7 cellular contexts compared by ENCODE assay signal in the genomic region with DNA sequence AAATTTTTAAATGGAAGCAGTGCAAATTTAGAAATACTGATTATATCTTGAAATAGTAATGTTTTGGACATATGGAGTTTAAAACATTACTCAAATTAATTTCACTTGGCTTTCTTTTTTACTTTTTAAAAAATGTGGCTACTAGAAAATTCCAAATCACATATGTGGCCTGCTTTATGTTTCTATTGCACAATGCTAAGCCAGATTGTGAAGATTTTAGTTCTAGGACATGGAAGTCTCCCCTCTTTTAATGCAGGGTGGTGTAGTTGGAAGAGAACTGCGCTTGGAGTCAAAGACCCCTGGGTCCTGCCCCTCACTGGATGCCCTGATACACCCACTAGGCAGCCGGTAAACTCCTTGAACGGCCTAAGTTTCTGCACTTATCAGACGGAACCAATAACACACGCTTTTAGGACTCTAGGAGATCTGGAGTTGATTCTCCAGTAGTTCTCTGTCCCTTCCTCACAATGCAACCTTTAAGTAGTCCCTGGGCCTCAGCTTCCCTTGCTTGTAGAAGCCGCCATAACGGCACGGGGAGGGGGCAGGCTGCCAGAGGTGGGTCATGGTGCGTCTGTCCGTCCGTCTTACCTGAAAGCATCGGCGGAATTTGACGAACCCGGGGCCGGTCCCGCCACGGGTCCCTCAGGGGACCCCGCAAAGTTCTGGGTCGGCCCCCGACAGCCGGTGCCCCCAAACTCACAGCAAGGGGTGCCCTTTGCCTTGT. TPM values are rescaled to one million over a fixed set of nuclear protein-coding genes. Genes with fewer than 3 reads are reported as not detected.
DNase-seq lines count a peak whose midpoint lies in the region; ATAC-seq, FAIRE-seq and TF ChIP-seq lines count a peak whose summit lies in the region.

No MANE protein-coding gene starts in this region.

- CTCF ChIA-PET in K562 (lab: Yijun Ruan, JAX; ENCODE audit: low intra/inter-chr PET ratio): no interaction called here

- no peaks in the 10 kb centered on the region for H3K9me1 ChIP-seq in K562 (ENCODE audit: control insufficient read depth, insufficient read depth, low read length)
- no peaks in the 10 kb centered on the region for H3K9me1 ChIP-seq in keratinocyte (ENCODE audit: control insufficient read depth, extremely low read depth, insufficient read depth, low read length)

- TF ChIP-seq RAD21 in K562 (CRISPR knock-in tag; conservative IDR thresholded peaks at IDR 0.05 in 1 of 2, IDR thresholded peaks at IDR 0.05 in 1 of 2): no peak

- peak overlapping the region; percentile 96 to 98 for H3K9ac ChIP-seq in K562 (ENCODE audit: insufficient read depth in 1 of 2, low read depth in 2 of 2, low read length in 2 of 2)
- H3K9ac ChIP-seq in keratinocyte (ENCODE audit: control insufficient read depth, extremely low read depth, insufficient read depth, low read length): peak overlapping the region; percentile 98

- peak; percentile 44 for DNase-seq in NAMALWA (ENCODE audit: low spot score)
- DNase-seq in K562 (ENCODE audit: extremely low read depth in 1 of 4, low spot score in 3 of 4): peak in 2 of 4 experiments; percentile 11 to 22
- DNase-seq in keratinocyte (ENCODE audit: low read depth, low spot score): no peak
- no peak for DNase-seq in stomach
- no peak for DNase-seq in NCI-H128 (lab: John Stamatoyannopoulos, UW; ENCODE audit: unreplicated experiment)
- DNase-seq in NCI-H2107 (lab: John Stamatoyannopoulos, UW): no peak

- no peaks in the 10 kb centered on the region for H4K20me1 ChIP-seq in K562 (replicated peaks; ENCODE audit: control insufficient read depth, insufficient read depth, low read length)
- no peaks in the 10 kb centered on the region for H4K20me1 ChIP-seq in keratinocyte (ENCODE audit: control insufficient read depth, extremely low read depth, insufficient read depth, low read length)

- H3K27me3 ChIP-seq in K562 (ENCODE audit: control insufficient read depth in 2 of 2, insufficient read depth in 2 of 2, low read length in 2 of 2): no peaks in the 10 kb centered on the region
- H3K27me3 ChIP-seq in keratinocyte (ENCODE audit: control insufficient read depth, extremely low read depth, insufficient read depth, low read length): no peaks in the 10 kb centered on the region
- no peaks in the 10 kb centered on the region for H3K27me3 ChIP-seq in stomach

- TF ChIP-seq CTCF in K562 (IDR thresholded peaks at IDR 0.05 in 2 of 3, conservative IDR thresholded peaks at IDR 0.05 in 1 of 3; ENCODE audit: insufficient read depth in 2 of 3, low read depth in 1 of 3, low read length in 3 of 3) (no peak), keratinocyte (optimal IDR thresholded peaks at IDR 0.05 in 1 of 3, IDR thresholded peaks at IDR 0.05 in 1 of 3, conservative IDR thresholded peaks at IDR 0.05 in 1 of 3; ENCODE audit: extremely low read depth in 1 of 3, insufficient read depth in 2 of 3, low read length in 3 of 3) (no peak), stomach (IDR thresholded peaks at IDR 0.05) (no peak)

- in situ Hi-C loops in K562 (cut with MboI): no loop called here

- ATAC-seq in GM21619 (IDR thresholded peaks at IDR 0.05; ENCODE audit: unreplicated experiment) (peak; percentile 27), K562 (peak; percentile 11; the same call in 2 of the 3 replicates)

- H2AFZ ChIP-seq in K562 (ENCODE audit: low read depth, low read length) (peak overlapping the region; percentile 96), keratinocyte (ENCODE audit: control insufficient read depth, low read length) (peak overlapping the region; percentile 99)

- peak overlapping the region; percentile 77 for H3K4me3 ChIP-seq in K562
- peak overlapping the region; percentile 63 to 79 (median 73) for H3K4me3 ChIP-seq in keratinocyte (ENCODE audit: control insufficient read depth in 2 of 3, extremely low read depth in 1 of 3, insufficient read depth in 2 of 3, low read depth in 1 of 3, low read length in 3 of 3)
- H3K4me3 ChIP-seq in stomach: peak overlapping the region; percentile 82 to 97 (median 92)

- TF ChIP-seq EP300 in K562 (IDR thresholded peaks at IDR 0.05; ENCODE audit: low read length) (no peak), stomach (IDR thresholded peaks at IDR 0.05) (no peak)

- POLR2A ChIA-PET in K562 (lab: Yijun Ruan, JAX): no interaction called here

- TF ChIP-seq POLR2A in K562 (conservative IDR thresholded peaks at IDR 0.05): no peak
- TF ChIP-seq POLR2A in stomach (IDR thresholded peaks at IDR 0.05): no peak

- dilution Hi-C loops in keratinocyte (cut with MboI; ENCODE audit: extremely low pct_ligation_motif_present, low sequenced_read_pairs): no loop called here

- H3K27ac ChIP-seq in K562 (ENCODE audit: extremely low read depth, low read depth, low read length) (peak overlapping the region; percentile 98), keratinocyte (ENCODE audit: control insufficient read depth, insufficient read depth, low read length) (peak overlapping the region; percentile 100), stomach (peak overlapping the region; percentile 76 to 95 (median 89))

- peaks cover 9 to 10% of the 10 kb centered on the region in 2 experiments; a peak in 4 of 5 replicates for H3K4me1 ChIP-seq in K562 (replicated peaks in 1 of 2; ENCODE audit: control insufficient read depth in 2 of 2, insufficient read depth in 2 of 2, low read length in 2 of 2)
- H3K4me1 ChIP-seq in keratinocyte (ENCODE audit: control insufficient read depth, extremely low read depth, insufficient read depth, low read length): peaks cover 12% of the 10 kb centered on the region
- peaks cover 12 to 29% (median 27%) of the 10 kb centered on the region in 4 donors for H3K4me1 ChIP-seq in stomach

- peak; percentile 80 for FAIRE-seq in K562 (lab: Jason Lieb, UNC)
- FAIRE-seq in keratinocyte (lab: Jason Lieb, UNC): no peak

- peaks cover 15% of the 10 kb centered on the region; the same call in 2 of the 3 replicates for H3K79me2 ChIP-seq in K562 (ENCODE audit: control insufficient read depth, insufficient read depth, low read length)
- peaks cover 11% of the 10 kb centered on the region for H3K79me2 ChIP-seq in keratinocyte (ENCODE audit: control insufficient read depth, insufficient read depth, low read length)

- WGBS in K562 (ENCODE audit: insufficient coverage, low coverage, missing lambda C conversion rate): 3% methylated on average over 19 of the region's 22 CpGs
- 4 to 22% (median 5%) methylated on average over 5 to 22 of the region's 22 CpGs for WGBS in stomach, 5 donors

- H3K9me3 ChIP-seq in K562 (replicated peaks; ENCODE audit: control insufficient read depth, insufficient read depth, low read depth, low read length) (no peaks in the 10 kb centered on the region), keratinocyte (ENCODE audit: control insufficient read depth, low read depth, low read length) (no peaks in the 10 kb centered on the region), stomach (no peaks in the 10 kb centered on the region)

- TSS peak; percentile 81 for BruUV-seq in K562 (replicated peaks; lab: Mats Ljungman, UMichigan)

- intact Hi-C loops in K562 (cut with micrococcal nuclease) (no loop called here), stomach (cut with DNase I; ENCODE audit: low total_unique reads) (no loop called here)

- peak overlapping the region; percentile 86 for H3K4me2 ChIP-seq in K562 (ENCODE audit: insufficient read depth, low read length)
- H3K4me2 ChIP-seq in keratinocyte (ENCODE audit: control insufficient read depth, extremely low read depth, insufficient read depth, low read depth, low read length): peak overlapping the region; percentile 88

- H3K36me3 ChIP-seq in K562 (ENCODE audit: control insufficient read depth, insufficient read depth, low read length) (no peaks in the 10 kb centered on the region), keratinocyte (ENCODE audit: control insufficient read depth in 2 of 2, extremely low read depth in 1 of 2, insufficient read depth in 2 of 2, low read length in 2 of 2) (no peaks in the 10 kb centered on the region), stomach (peaks cover 0 to 5% (median under 1%) of the 10 kb centered on the region in 4 donors)

RNA-seq across cellular contexts. Expression of gene FAM227A, which starts 0.5 kb away (rescaled TPM):
- total RNA-seq in K562 (2011; cell fraction: chromatin; rRNA removed; ENCODE audit: low replicate concordance): 9.9 and 17.1 TPM in 2 replicates
- total RNA-seq in K562 (2011; cell fraction: nucleolus; rRNA removed): 4.3 and 6.5 TPM in 2 replicates
- total RNA-seq in K562 (2011; cell fraction: nucleoplasm; rRNA removed): 3.7 and 5.1 TPM in 2 replicates
- total RNA-seq in K562 (2014; rRNA removed) (0.54 and 0.73 TPM in 2 replicates), K562 (2014; rRNA removed; fragmentation: Illumina TruSeq; extraction: Trizol) (0.80 and 0.91 TPM in 2 replicates), K562 (2015; rRNA removed; fragmentation: Illumina TruSeq; extraction: Trizol) (0.57 and 0.83 TPM in 2 replicates), K562 (2021) (1.2 and 1.4 TPM in 2 replicates), stomach (10 to 100 TPM in 1 of 5 donors, 1 to 10 TPM in 2, under 1 TPM in 2; under 0.01 to 39.1 (median 1.2) TPM)
- polyA plus RNA-seq in K562 (2011; rRNA removed) (1.5 and 2.2 TPM in 2 replicates), K562 (2014; fragmentation: Illumina TruSeq; extraction: Trizol) (0.55 and 0.64 TPM in 2 replicates), K562 (2014; fragmentation: Nextera tagmentation; extraction: Ambion mirVana) (under 1 TPM; 0.10 to 0.31 TPM), K562 (2014; rRNA removed) (0.89 and 0.94 TPM in 2 replicates), keratinocyte (0.54 to 1.1 TPM (median 0.94 TPM) in 3 replicates), stomach (1 to 10 TPM in 1 of 3 donors, under 1 TPM in 2; 0.23 to 2.0 (median 0.44) TPM)
- 0.39 and 0.75 TPM in 2 replicates for polyA plus RNA-seq in K562 (2011; cell fraction: cytosol; rRNA removed)
- polyA plus RNA-seq in K562 (2011; cell fraction: nucleus; rRNA removed): 4.7 and 5.3 TPM in 2 replicates
- polyA plus RNA-seq in K562 (2012): 0.48 and 0.62 TPM in 2 replicates
- polyA minus RNA-seq in K562 (2011; rRNA and poly(A)+ RNA removed): 0.81 and 1.9 TPM in 2 replicates
- 0.67 and 0.82 TPM in 2 replicates for polyA minus RNA-seq in K562 (2011; cell fraction: cytosol; rRNA and poly(A)+ RNA removed)
- 3.9 and 6.9 TPM in 2 replicates for polyA minus RNA-seq in K562 (2011; cell fraction: nucleus; rRNA and poly(A)+ RNA removed)
- polyA plus RNA-seq in keratinocyte (2011; ENCODE audit: low read depth): 0.31 TPM
- 0.12 and 0.17 TPM in 2 replicates for polyA plus RNA-seq in keratinocyte (2011; cell fraction: cytosol; rRNA removed)
- polyA plus RNA-seq in keratinocyte (2011; cell fraction: nucleus; rRNA removed): 4.1 and 6.7 TPM in 2 replicates
- polyA plus RNA-seq in keratinocyte (2012; ENCODE audit: low replicate concordance): 0.18 and 0.42 TPM in 2 replicates
- 0.40 to 7.9 TPM in 2 of 3 replicates, not detected in the other for polyA minus RNA-seq in keratinocyte
- polyA minus RNA-seq in keratinocyte (2011; cell fraction: cytosol; rRNA and poly(A)+ RNA removed): not detected
- 1.5 and 3.5 TPM in 2 replicates for polyA minus RNA-seq in keratinocyte (2011; cell fraction: nucleus; rRNA and poly(A)+ RNA removed)

RNA-seq across cellular contexts. Expression of gene CBY1, which starts 0.7 kb away (rescaled TPM):
- 26.3 and 29.9 TPM in 2 replicates for total RNA-seq in K562 (2011; cell fraction: chromatin; rRNA removed; ENCODE audit: low replicate concordance)
- total RNA-seq in K562 (2011; cell fraction: nucleolus; rRNA removed): 16.3 and 20.8 TPM in 2 replicates
- 21.4 and 23.0 TPM in 2 replicates for total RNA-seq in K562 (2011; cell fraction: nucleoplasm; rRNA removed)
- 7.8 and 8.8 TPM in 2 replicates for total RNA-seq in K562 (2014; rRNA removed)
- total RNA-seq in K562 (2014; rRNA removed; fragmentation: Illumina TruSeq; extraction: Trizol): 8.2 and 8.9 TPM in 2 replicates
- total RNA-seq in K562 (2015; rRNA removed; fragmentation: Illumina TruSeq; extraction: Trizol): 5.4 and 5.7 TPM in 2 replicates
- total RNA-seq in K562 (2021): 7.8 and 8.6 TPM in 2 replicates
- polyA plus RNA-seq in K562 (2011; rRNA removed): 17.0 and 18.4 TPM in 2 replicates
- 12.4 and 16.3 TPM in 2 replicates for polyA plus RNA-seq in K562 (2011; cell fraction: cytosol; rRNA removed)
- polyA plus RNA-seq in K562 (2011; cell fraction: nucleus; rRNA removed): 15.0 and 16.4 TPM in 2 replicates
- polyA plus RNA-seq in K562 (2012): 11.5 and 16.0 TPM in 2 replicates
- 12.2 and 14.3 TPM in 2 replicates for polyA plus RNA-seq in K562 (2014; fragmentation: Illumina TruSeq; extraction: Trizol)
- polyA plus RNA-seq in K562 (2014; fragmentation: Nextera tagmentation; extraction: Ambion mirVana): 10 to 100 TPM; 15.4 to 19.7 TPM
- polyA plus RNA-seq in K562 (2014; rRNA removed): 10.8 and 15.5 TPM in 2 replicates
- polyA minus RNA-seq in K562 (2011; rRNA and poly(A)+ RNA removed): 9.4 and 11.2 TPM in 2 replicates
- polyA minus RNA-seq in K562 (2011; cell fraction: cytosol; rRNA and poly(A)+ RNA removed): 3.5 and 4.3 TPM in 2 replicates
- polyA minus RNA-seq in K562 (2011; cell fraction: nucleus; rRNA and poly(A)+ RNA removed): 4.2 and 9.3 TPM in 2 replicates
- polyA plus RNA-seq in keratinocyte: 39.5 to 45.0 TPM (median 40.3 TPM) in 3 replicates
- polyA plus RNA-seq in keratinocyte (2011; ENCODE audit: low read depth): 18.5 TPM
- polyA plus RNA-seq in keratinocyte (2011; cell fraction: cytosol; rRNA removed): 30.3 and 34.5 TPM in 2 replicates
- 24.3 and 24.5 TPM in 2 replicates for polyA plus RNA-seq in keratinocyte (2011; cell fraction: nucleus; rRNA removed)
- 21.4 and 36.6 TPM in 2 replicates for polyA plus RNA-seq in keratinocyte (2012; ENCODE audit: low replicate concordance)
- 11.8 to 24.6 TPM (median 16.6 TPM) in 3 replicates for polyA minus RNA-seq in keratinocyte
- 7.9 TPM for polyA minus RNA-seq in keratinocyte (2011; cell fraction: cytosol; rRNA and poly(A)+ RNA removed)
- polyA minus RNA-seq in keratinocyte (2011; cell fraction: nucleus; rRNA and poly(A)+ RNA removed): 5.1 and 12.6 TPM in 2 replicates
- total RNA-seq in stomach: 10 to 100 TPM in 2 of 5 donors, 1 to 10 TPM in 3; 1.8 to 38.4 (median 9.9) TPM
- polyA plus RNA-seq in stomach: 10 to 100 TPM; 40.9 to 43.6 (median 41.3) TPM

RNA-seq across cellular contexts. Expression of gene TOMM22, which starts 26.1 kb away (rescaled TPM):
- 7.9 and 9.6 TPM in 2 replicates for total RNA-seq in K562 (2011; cell fraction: chromatin; rRNA removed; ENCODE audit: low replicate concordance)
- total RNA-seq in K562 (2011; cell fraction: nucleolus; rRNA removed): 13.2 and 14.2 TPM in 2 replicates
- 17.9 and 24.1 TPM in 2 replicates for total RNA-seq in K562 (2011; cell fraction: nucleoplasm; rRNA removed)
- total RNA-seq in K562 (2014; rRNA removed): 73.8 and 92.1 TPM in 2 replicates
- 78.6 and 87.9 TPM in 2 replicates for total RNA-seq in K562 (2014; rRNA removed; fragmentation: Illumina TruSeq; extraction: Trizol)
- total RNA-seq in K562 (2015; rRNA removed; fragmentation: Illumina TruSeq; extraction: Trizol): 76.2 and 82.8 TPM in 2 replicates
- 101 and 108 TPM in 2 replicates for total RNA-seq in K562 (2021)
- polyA plus RNA-seq in K562 (2011; rRNA removed): 46.9 and 49.6 TPM in 2 replicates
- 26.6 and 63.0 TPM in 2 replicates for polyA plus RNA-seq in K562 (2011; cell fraction: cytosol; rRNA removed)
- polyA plus RNA-seq in K562 (2011; cell fraction: nucleus; rRNA removed): 11.8 and 22.9 TPM in 2 replicates
- polyA plus RNA-seq in K562 (2012): 35.2 and 85.7 TPM in 2 replicates
- polyA plus RNA-seq in K562 (2014; fragmentation: Illumina TruSeq; extraction: Trizol): 97.6 and 101 TPM in 2 replicates
- 10 to 100 TPM; 25.8 to 36.3 TPM for polyA plus RNA-seq in K562 (2014; fragmentation: Nextera tagmentation; extraction: Ambion mirVana)
- 58.3 and 59.8 TPM in 2 replicates for polyA plus RNA-seq in K562 (2014; rRNA removed)
- polyA minus RNA-seq in K562 (2011; rRNA and poly(A)+ RNA removed): 32.7 and 35.9 TPM in 2 replicates
- polyA minus RNA-seq in K562 (2011; cell fraction: cytosol; rRNA and poly(A)+ RNA removed): 19.9 and 33.9 TPM in 2 replicates
- polyA minus RNA-seq in K562 (2011; cell fraction: nucleus; rRNA and poly(A)+ RNA removed): 4.8 and 9.8 TPM in 2 replicates
- 45.3 to 85.6 TPM (median 81.8 TPM) in 3 replicates for polyA plus RNA-seq in keratinocyte
- polyA plus RNA-seq in keratinocyte (2011; ENCODE audit: low read depth): 22.0 TPM
- 55.9 and 94.3 TPM in 2 replicates for polyA plus RNA-seq in keratinocyte (2011; cell fraction: cytosol; rRNA removed)
- polyA plus RNA-seq in keratinocyte (2011; cell fraction: nucleus; rRNA removed): 23.1 and 24.1 TPM in 2 replicates
- polyA plus RNA-seq in keratinocyte (2012; ENCODE audit: low replicate concordance): 48.1 and 71.8 TPM in 2 replicates
- 20.3 to 50.9 TPM (median 35.2 TPM) in 3 replicates for polyA minus RNA-seq in keratinocyte
- 41.4 TPM for polyA minus RNA-seq in keratinocyte (2011; cell fraction: cytosol; rRNA and poly(A)+ RNA removed)
- 5.1 and 9.5 TPM in 2 replicates for polyA minus RNA-seq in keratinocyte (2011; cell fraction: nucleus; rRNA and poly(A)+ RNA removed)
- 10 to 100 TPM; 22.6 to 66.5 (median 26.1) TPM for total RNA-seq in stomach
- polyA plus RNA-seq in stomach: 10 to 100 TPM; 31.5 to 58.2 (median 43.3) TPM

RNA-seq across cellular contexts. Expression of gene JOSD1, which starts 45.0 kb away (rescaled TPM):
- total RNA-seq in K562 (2011; cell fraction: chromatin; rRNA removed; ENCODE audit: low replicate concordance): 36.0 and 46.4 TPM in 2 replicates
- 31.5 and 32.4 TPM in 2 replicates for total RNA-seq in K562 (2011; cell fraction: nucleolus; rRNA removed)
- 31.9 and 36.6 TPM in 2 replicates for total RNA-seq in K562 (2011; cell fraction: nucleoplasm; rRNA removed)
- total RNA-seq in K562 (2014; rRNA removed) (28.0 and 33.9 TPM in 2 replicates), K562 (2014; rRNA removed; fragmentation: Illumina TruSeq; extraction: Trizol) (30.0 and 30.4 TPM in 2 replicates), K562 (2015; rRNA removed; fragmentation: Illumina TruSeq; extraction: Trizol) (26.0 and 26.7 TPM in 2 replicates), K562 (2021) (36.7 and 39.1 TPM in 2 replicates), stomach (10 to 100 TPM; 21.0 to 66.1 (median 35.7) TPM)
- polyA plus RNA-seq in K562 (2011; rRNA removed) (31.6 and 31.8 TPM in 2 replicates), K562 (2014; fragmentation: Illumina TruSeq; extraction: Trizol) (33.0 and 34.1 TPM in 2 replicates), K562 (2014; fragmentation: Nextera tagmentation; extraction: Ambion mirVana) (1 to 10 TPM; 8.9 to 9.5 TPM), K562 (2014; rRNA removed) (30.4 and 30.7 TPM in 2 replicates), keratinocyte (23.8 to 40.7 TPM (median 32.6 TPM) in 3 replicates), stomach (10 to 100 TPM; 17.9 to 45.1 (median 20.8) TPM)
- polyA plus RNA-seq in K562 (2011; cell fraction: cytosol; rRNA removed): 34.7 and 36.9 TPM in 2 replicates
- 35.2 and 39.9 TPM in 2 replicates for polyA plus RNA-seq in K562 (2011; cell fraction: nucleus; rRNA removed)
- 25.7 and 27.9 TPM in 2 replicates for polyA plus RNA-seq in K562 (2012)
- polyA minus RNA-seq in K562 (2011; rRNA and poly(A)+ RNA removed): 19.3 and 25.4 TPM in 2 replicates
- 19.6 and 27.1 TPM in 2 replicates for polyA minus RNA-seq in K562 (2011; cell fraction: cytosol; rRNA and poly(A)+ RNA removed)
- polyA minus RNA-seq in K562 (2011; cell fraction: nucleus; rRNA and poly(A)+ RNA removed): 9.8 and 16.9 TPM in 2 replicates
- polyA plus RNA-seq in keratinocyte (2011; ENCODE audit: low read depth): 6.0 TPM
- 29.7 and 32.1 TPM in 2 replicates for polyA plus RNA-seq in keratinocyte (2011; cell fraction: cytosol; rRNA removed)
- polyA plus RNA-seq in keratinocyte (2011; cell fraction: nucleus; rRNA removed): 39.0 and 39.2 TPM in 2 replicates
- 20.6 and 34.6 TPM in 2 replicates for polyA plus RNA-seq in keratinocyte (2012; ENCODE audit: low replicate concordance)
- 23.5 to 56.9 TPM (median 33.5 TPM) in 3 replicates for polyA minus RNA-seq in keratinocyte
- 38.6 TPM for polyA minus RNA-seq in keratinocyte (2011; cell fraction: cytosol; rRNA and poly(A)+ RNA removed)
- 19.1 and 31.5 TPM in 2 replicates for polyA minus RNA-seq in keratinocyte (2011; cell fraction: nucleus; rRNA and poly(A)+ RNA removed)

RNA-seq across cellular contexts. Expression of gene GTPBP1, which starts 50.0 kb away (rescaled TPM):
- 178 and 289 TPM in 2 replicates for total RNA-seq in K562 (2011; cell fraction: chromatin; rRNA removed; ENCODE audit: low replicate concordance)
- 122 and 125 TPM in 2 replicates for total RNA-seq in K562 (2011; cell fraction: nucleolus; rRNA removed)
- total RNA-seq in K562 (2011; cell fraction: nucleoplasm; rRNA removed): 108 and 125 TPM in 2 replicates
- total RNA-seq in K562 (2014; rRNA removed) (24.4 and 25.0 TPM in 2 replicates), K562 (2014; rRNA removed; fragmentation: Illumina TruSeq; extraction: Trizol) (14.5 and 17.5 TPM in 2 replicates), K562 (2015; rRNA removed; fragmentation: Illumina TruSeq; extraction: Trizol) (15.9 and 16.0 TPM in 2 replicates), K562 (2021) (43.0 and 53.2 TPM in 2 replicates), stomach (100 to 1,000 TPM in 1 of 5 donors, 10 to 100 TPM in 4; 23.8 to 199 (median 41.6) TPM)
- polyA plus RNA-seq in K562 (2011; rRNA removed) (23.3 and 38.4 TPM in 2 replicates), K562 (2014; fragmentation: Illumina TruSeq; extraction: Trizol) (30.6 and 38.6 TPM in 2 replicates), K562 (2014; fragmentation: Nextera tagmentation; extraction: Ambion mirVana) (under 1 TPM; 0.83 to 0.95 TPM), K562 (2014; rRNA removed) (30.9 and 32.6 TPM in 2 replicates), keratinocyte (9.7 to 19.8 TPM (median 16.3 TPM) in 3 replicates), stomach (10 to 100 TPM in 2 of 3 donors, 1 to 10 TPM in 1; 9.2 to 18.6 (median 11.0) TPM)
- polyA plus RNA-seq in K562 (2011; cell fraction: cytosol; rRNA removed): 17.9 and 20.7 TPM in 2 replicates
- 79.8 and 120 TPM in 2 replicates for polyA plus RNA-seq in K562 (2011; cell fraction: nucleus; rRNA removed)
- polyA plus RNA-seq in K562 (2012): 22.5 and 29.8 TPM in 2 replicates
- 57.9 and 59.7 TPM in 2 replicates for polyA minus RNA-seq in K562 (2011; rRNA and poly(A)+ RNA removed)
- polyA minus RNA-seq in K562 (2011; cell fraction: cytosol; rRNA and poly(A)+ RNA removed): 24.3 and 38.6 TPM in 2 replicates
- 57.2 and 62.2 TPM in 2 replicates for polyA minus RNA-seq in K562 (2011; cell fraction: nucleus; rRNA and poly(A)+ RNA removed)
- polyA plus RNA-seq in keratinocyte (2011; ENCODE audit: low read depth): 28.5 TPM
- 7.8 and 12.9 TPM in 2 replicates for polyA plus RNA-seq in keratinocyte (2011; cell fraction: cytosol; rRNA removed)
- 28.5 and 32.0 TPM in 2 replicates for polyA plus RNA-seq in keratinocyte (2011; cell fraction: nucleus; rRNA removed)
- 15.9 and 21.3 TPM in 2 replicates for polyA plus RNA-seq in keratinocyte (2012; ENCODE audit: low replicate concordance)
- 26.2 to 57.6 TPM (median 36.7 TPM) in 3 replicates for polyA minus RNA-seq in keratinocyte
- polyA minus RNA-seq in keratinocyte (2011; cell fraction: cytosol; rRNA and poly(A)+ RNA removed): 16.3 TPM
- polyA minus RNA-seq in keratinocyte (2011; cell fraction: nucleus; rRNA and poly(A)+ RNA removed): 19.1 and 20.2 TPM in 2 replicates
